19 cellular contexts compared by ENCODE assay signal in genomic region chr5:76457685-76458491, GRCh38. TPM values are rescaled to one million over a fixed set of nuclear protein-coding genes. Genes with fewer than 3 reads are reported as not detected.
DNase-seq lines count a peak whose midpoint lies in the region; ATAC-seq, FAIRE-seq and TF ChIP-seq lines count a peak whose summit lies in the region.
"Had no signal": no experiment of that assay in that cellular context is flagged by ENCODE, and none has a peak within 500 bp of the region (broad histone marks: within the 10 kb centered on the region; RNA-seq: fewer than 3 reads in every experiment).

No MANE protein-coding gene starts in this region.

- no peak overlapping the region for H2AFZ ChIP-seq in HepG2 (ENCODE audit: low read length)
- H2AFZ ChIP-seq: parathyroid adenoma had no signal

- H3K9me3 ChIP-seq in HepG2 (ENCODE audit: low read length) (no peaks in the 10 kb centered on the region), gastroesophageal sphincter (no peaks in the 10 kb centered on the region)
- H3K9me3 ChIP-seq: ascending aorta, thoracic aorta had no signal

- H3K4me3 Mint-ChIP-seq in CD14-positive monocyte = no peak overlapping the region
- no peak overlapping the region for H3K4me3 Mint-ChIP-seq in WTC11
- H3K4me3 Mint-ChIP-seq: activated CD4-positive, alpha-beta T cell treated with anti-CD3 and anti-CD28 coated beads for 36 hours; mesothelial cell of epicardium had no signal

- CTCF ChIA-PET in WTC11 (lab: Charles Lee) = interaction anchor here (0.6 to 1.7 kb wide), 2 partner anchors 54 to 92 kb away, joined by 3 to 7 read pairs; partner anchors contain the start of gene IQGAP2
- CTCF ChIA-PET in HepG2 (lab: Yijun Ruan, JAX; ENCODE audit: low intra/inter-chr PET ratio, low total read pairs) = no interaction called here

- TF ChIP-seq EP300 in HepG2 (IDR thresholded peaks at IDR 0.05; ENCODE audit: low read depth in 2 of 2, low read length in 2 of 2) (peak in 1 of 2 experiments; percentile 29; a peak in 1 of 4 replicates), HepG2 (CRISPR knock-in tag; IDR thresholded peaks at IDR 0.05; ENCODE audit: borderline replicate concordance) (peak; percentile 41; the same call in 1 of the 2 replicates), gastroesophageal sphincter (IDR thresholded peaks at IDR 0.05) (no peak)

- WGBS in HepG2 (ENCODE audit: low lambda C conversion rate) = 26% methylated on average over 4 of the region's 4 CpGs
- WGBS in gastroesophageal sphincter (ENCODE audit: low coverage in 1 of 2), 2 donors = 52 to 62% methylated on average over 3 to 4 of the region's 4 CpGs

- TF ChIP-seq CTCF in CD14-positive monocyte (IDR thresholded peaks at IDR 0.05) (no peak), WTC11 (IDR thresholded peaks at IDR 0.05) (no peak), HepG2 (CRISPR knock-in tag; IDR thresholded peaks at IDR 0.05) (no peak), gastroesophageal sphincter (IDR thresholded peaks at IDR 0.05) (no peak), coronary artery (IDR thresholded peaks at IDR 0.05) (no peak)

- H3K36me3 Mint-ChIP-seq in CD14-positive monocyte = peaks cover 25 to 27% of the 10 kb centered on the region in 2 donors
- H3K36me3 Mint-ChIP-seq in WTC11 = peaks cover 8% of the 10 kb centered on the region
- H3K36me3 Mint-ChIP-seq: mesothelial cell of epicardium had no signal

- H3K27ac ChIP-seq in HepG2 (ENCODE audit: extremely low read length, insufficient read depth, low read length) = peak overlapping the region; percentile 60
- H3K27ac ChIP-seq in gastroesophageal sphincter = no peak overlapping the region
- no peak overlapping the region for H3K27ac ChIP-seq in coronary artery
- H3K27ac ChIP-seq: ascending aorta, parathyroid adenoma, SK-N-MC, thoracic aorta had no signal

- 0 out of 2 replicates have a peak overlapping the region, but pooled peaks have one; percentile 4 for H3K9ac ChIP-seq in HepG2 (ENCODE audit: insufficient read depth, low read depth, low read length)
- H3K9ac ChIP-seq: parathyroid adenoma had no signal

- peak; percentile 74 for ATAC-seq in WTC11
- peak; percentile 98 for ATAC-seq in HepG2
- ATAC-seq in gastroesophageal sphincter = no peak
- ATAC-seq: activated CD4-positive, alpha-beta T cell treated with anti-CD3 and anti-CD28 coated beads for 36 hours had no signal

- H3K36me3 ChIP-seq in HepG2 (replicated peaks in 1 of 2; ENCODE audit: control insufficient read depth in 1 of 2, insufficient read depth in 2 of 2, low read length in 2 of 2) (peaks cover 7 to 12% of the 10 kb centered on the region in 2 experiments; a peak in 4 of 5 replicates), gastroesophageal sphincter (no peaks in the 10 kb centered on the region)
- H3K36me3 ChIP-seq: ascending aorta, thoracic aorta had no signal

- DNase-seq in CD14-positive monocyte (ENCODE audit: low spot score) (no peak), KBM-7 (peak; percentile 37), WTC11 (ENCODE audit: low spot score) (no peak), HepG2 (ENCODE audit: low spot score) (peak; percentile 79), NCI-H2107 (lab: John Stamatoyannopoulos, UW) (no peak), coronary artery (ENCODE audit: low spot score) (no peak)
- no peak for DNase-seq in activated CD4-positive, alpha-beta T cell treated with anti-CD3 and anti-CD28 coated beads, Interleukin-2, amount 50 U/mL, for 4 hours
- DNase-seq: activated CD4-positive, alpha-beta T cell treated with anti-CD3 and anti-CD28 coated beads for 36 hours; DMS79; NCI-H1048; NCI-H2227 treated with DMSO at 0.1 percent for 48 hours; stimulated activated CD4-positive, alpha-beta T cell treated with anti-CD3 and anti-CD28 coated beads, Interleukin-12 subunit alpha, Interleukin-12 subunit beta, amount 100 ng/mL, for 4 hours had no signal

- no peak for TF ChIP-seq RAD21 in HepG2 (CRISPR knock-in tag; IDR thresholded peaks at IDR 0.05)

- peak overlapping the region; percentile 45 for H3K4me2 ChIP-seq in HepG2 (ENCODE audit: low read depth, low read length)

- H3K4me3 ChIP-seq in HepG2 (replicated peaks in 1 of 3; ENCODE audit: insufficient read depth in 1 of 3, low read depth in 2 of 3, low read length in 3 of 3) (peak overlapping the region in 1 of 3 experiments; percentile 1; a peak in 1 of 6 replicates), gastroesophageal sphincter (no peak overlapping the region), coronary artery (no peak overlapping the region)
- H3K4me3 ChIP-seq: ascending aorta, SK-N-MC, thoracic aorta had no signal

- H3K4me1 ChIP-seq in HepG2 (ENCODE audit: insufficient read depth, low read length) (peaks cover 51% of the 10 kb centered on the region), gastroesophageal sphincter (no peaks in the 10 kb centered on the region)
- H3K4me1 ChIP-seq: ascending aorta had no signal

- in situ Hi-C loops in KBM-7 (cut with MboI; ENCODE audit: low pct_unique_long_range_greater_than_20kb, low sequenced_read_pairs) (no loop called here), HepG2 (cut with HindIII; ENCODE audit: extremely low pct_ligation_motif_present, low pct_unique_long_range_greater_than_20kb) (loop anchor here (5.0 kb wide), 1 partner anchor 56 kb away; the partner anchor contains the start of gene IQGAP2)

- H3K27me3 Mint-ChIP-seq in CD14-positive monocyte (ENCODE audit: low read depth in 3 of 3) (no peaks in the 10 kb centered on the region), WTC11 (ENCODE audit: low read depth) (no peaks in the 10 kb centered on the region)
- H3K27me3 Mint-ChIP-seq: activated CD4-positive, alpha-beta T cell treated with anti-CD3 and anti-CD28 coated beads for 36 hours had no signal

- H3K27ac Mint-ChIP-seq in CD14-positive monocyte (peak overlapping the region; percentile 15 to 88 (median 63)), WTC11 (peak overlapping the region; percentile 80)
- H3K27ac Mint-ChIP-seq: activated CD4-positive, alpha-beta T cell treated with anti-CD3 and anti-CD28 coated beads for 36 hours; activated T-helper 2 cell treated with anti-CD3 and anti-CD28 coated beads, Interferon-gamma antibody, Interleukin-2, Interleukin-4, amounts not matched to agents 10 μg/mL and 5 μg/mL and 100 μg/mL, durations not matched to agents 14 hours and 24 hours and 36 hours; mesothelial cell of epicardium had no signal

- H3K27me3 ChIP-seq in HepG2 (ENCODE audit: control insufficient read depth in 1 of 2, insufficient read depth in 2 of 2, low read length in 2 of 2) = no peaks in the 10 kb centered on the region; a peak in 1 of 5 replicates
- no peaks in the 10 kb centered on the region for H3K27me3 ChIP-seq in gastroesophageal sphincter
- H3K27me3 ChIP-seq: ascending aorta had no signal

- POLR2A ChIA-PET in WTC11 (lab: Charles Lee) = no interaction called here
- POLR2A ChIA-PET in HepG2 (lab: Yijun Ruan, JAX) = interaction anchor here (1.0 kb wide), 1 partner anchor 55 kb away, joined by 4 read pairs; the partner anchor contains the start of gene IQGAP2

- BruUV-seq in HepG2 (replicated peaks; lab: Mats Ljungman, UMichigan) = no TSS peak

- no peaks in the 10 kb centered on the region for H3K9me3 Mint-ChIP-seq in CD14-positive monocyte
- peaks cover 6% of the 10 kb centered on the region; the same call in 1 of the 2 replicates for H3K9me3 Mint-ChIP-seq in WTC11
- H3K9me3 Mint-ChIP-seq: activated T-helper 2 cell treated with anti-CD3 and anti-CD28 coated beads, Interferon-gamma antibody, Interleukin-2, Interleukin-4, amounts not matched to agents 10 μg/mL and 5 μg/mL and 100 μg/mL, durations not matched to agents 14 hours and 24 hours and 36 hours; mesothelial cell of epicardium had no signal

- peaks cover 36% of the 10 kb centered on the region for H3K79me2 ChIP-seq in HepG2 (ENCODE audit: insufficient read depth, low read length)

- H3K4me1 Mint-ChIP-seq in CD14-positive monocyte (peaks cover 40% of the 10 kb centered on the region), WTC11 (peaks cover 53% of the 10 kb centered on the region)

- intact Hi-C loops in CD14-positive monocyte (cut with micrococcal nuclease) = no loop called here
- intact Hi-C loops in HepG2 (cut with micrococcal nuclease; ENCODE audit: unreplicated experiment) = loop anchor here (2.0 to 5.0 kb wide), 2 partner anchors 15 to 56 kb away; partner anchors contain the start of gene IQGAP2

- peak; percentile 81 for FAIRE-seq in HepG2 (lab: Jason Lieb, UNC)

- 0 out of 2 replicates have a peak, but pooled peaks cover 2% of the 10 kb centered on the region for H4K20me1 ChIP-seq in HepG2 (ENCODE audit: insufficient read depth, low read length)

- TF ChIP-seq POLR2A in HepG2 (IDR thresholded peaks at IDR 0.05; ENCODE audit: insufficient read depth in 1 of 2, low read depth in 2 of 2, low read length in 2 of 2) = no peak
- TF ChIP-seq POLR2A in gastroesophageal sphincter (IDR thresholded peaks at IDR 0.05) = no peak

TF ChIP-seq in HepG2, 621 proteins besides CTCF, POLR2A, EP300 and RAD21 (continues in another document):
- TF ChIP-seq ZNF205 (CRISPR knock-in tag; IDR thresholded peaks at IDR 0.05) (0 out of 2 replicates have a peak, but pooled peaks have one; percentile 47), SKI (IDR thresholded peaks at IDR 0.05; ENCODE audit: partially characterized antibody) (no peak)

RNA-seq across cellular contexts. Expression of gene IQGAP2, which starts 54.8 kb away (rescaled TPM):
- polyA plus RNA-seq in CD14-positive monocyte (10 to 100 TPM; 21.4 to 35.4 TPM), HepG2 (2011; rRNA removed) (29.7 and 35.2 TPM in 2 replicates)
- total RNA-seq in WTC11 (2021) (63.0 to 70.6 TPM (median 64.4 TPM) in 3 replicates), HepG2 (2016; rRNA removed; fragmentation: Illumina TruSeq; extraction: Trizol) (83.3 and 143 TPM in 2 replicates), gastroesophageal sphincter (10 to 100 TPM; 15.7 to 34.4 (median 25.8) TPM)
- 6.8 and 9.5 TPM in 2 replicates for total RNA-seq in HepG2 (2016; cell fraction: cytosol; rRNA removed; fragmentation: Illumina TruSeq; extraction: Trizol; ENCODE audit: low read depth)
- 75.6 and 141 TPM in 2 replicates for total RNA-seq in HepG2 (2016; cell fraction: insoluble cytoplasmic fraction; rRNA removed; fragmentation: Illumina TruSeq; extraction: Trizol)
- total RNA-seq in HepG2 (2016; cell fraction: membrane; rRNA removed; fragmentation: Illumina TruSeq; extraction: Trizol) = 20.0 and 24.2 TPM in 2 replicates
- total RNA-seq in HepG2 (2016; cell fraction: nucleus; rRNA removed; fragmentation: Illumina TruSeq; extraction: Trizol) = 81.7 and 84.7 TPM in 2 replicates
- 21.8 and 27.0 TPM in 2 replicates for polyA plus RNA-seq in HepG2 (2011; cell fraction: cytosol; rRNA removed)
- polyA plus RNA-seq in HepG2 (2011; cell fraction: nucleus; rRNA removed) = 16.5 and 22.9 TPM in 2 replicates
- polyA plus RNA-seq in HepG2 (2012) = 43.2 and 55.6 TPM in 2 replicates
- polyA plus RNA-seq in HepG2 (2016; cell fraction: cytosol; fragmentation: Illumina TruSeq; extraction: Trizol; ENCODE audit: low read depth) = 2.5 and 3.4 TPM in 2 replicates
- polyA plus RNA-seq in HepG2 (2016; cell fraction: insoluble cytoplasmic fraction; fragmentation: Illumina TruSeq; extraction: Trizol; ENCODE audit: low read depth) = 131 and 137 TPM in 2 replicates
- 10.6 and 10.9 TPM in 2 replicates for polyA plus RNA-seq in HepG2 (2016; cell fraction: membrane; fragmentation: Illumina TruSeq; extraction: Trizol; ENCODE audit: low read depth)
- 77.5 and 91.9 TPM in 2 replicates for polyA plus RNA-seq in HepG2 (2016; cell fraction: nucleus; fragmentation: Illumina TruSeq; extraction: Trizol; ENCODE audit: insufficient read depth, low read depth)
- polyA minus RNA-seq in HepG2 (2011; rRNA and poly(A)+ RNA removed; ENCODE audit: low replicate concordance) = 0.21 and 25.1 TPM in 2 replicates
- 51.9 and 82.7 TPM in 2 replicates for polyA minus RNA-seq in HepG2 (2011; cell fraction: cytosol; rRNA and poly(A)+ RNA removed)
- polyA minus RNA-seq in HepG2 (2011; cell fraction: nucleus; rRNA and poly(A)+ RNA removed) = 85.0 and 104 TPM in 2 replicates

Comparison
In these comparisons a context has a peak if more than half of its experiments do, and no peak if none do; other contexts are left out.
1. DNase-seq: peak in KBM-7 (single experiment) and HepG2 (single experiment); none in CD14-positive monocyte (single experiment), WTC11 (single experiment), NCI-H2107 (single experiment), coronary artery (single experiment) and activated CD4-positive, alpha-beta T cell treated with anti-CD3 and anti-CD28 coated beads, Interleukin-2, amount 50 U/mL, for 4 hours (0 of 2).